Comparison of ENCODE assay signal across 15 cellular contexts in genomic region chr10:20207700-20208099, GRCh38.
DNase-seq lines count a peak whose midpoint lies in the region; ATAC-seq and TF ChIP-seq lines count a peak whose summit lies in the region.
"Had no signal": no experiment of that assay in that cellular context is flagged by ENCODE, and none has a peak within 500 bp of the region (broad histone marks: within the 10 kb centered on the region; RNA-seq: fewer than 3 reads in every experiment).

No MANE protein-coding gene starts in this region.

- intact Hi-C loops in sciatic nerve (cut with DNase I) = no loop called here
- intact Hi-C loops in head of caudate nucleus (cut with DNase I) = no loop called here

- H3K27ac Mint-ChIP-seq in GM23338 (peak overlapping the region; percentile 73), mesothelial cell of epicardium (no peak overlapping the region)
- H3K27ac Mint-ChIP-seq: B cell; CD4-positive, alpha-beta T cell had no signal

- H3K4me2 ChIP-seq in GM23338 = no peak overlapping the region

- H3K36me3 Mint-ChIP-seq in GM23338 (ENCODE audit: low read depth) (peaks cover 49% of the 10 kb centered on the region), mesothelial cell of epicardium (peaks cover 45% of the 10 kb centered on the region)

- DNase-seq in GM23338 (ENCODE audit: low spot score) (no peak), NCI-H446 treated with DMSO at 0.1 percent for 48 hours (lab: John Stamatoyannopoulos, UW) (peak; percentile 6), amniotic epithelial cell (ENCODE audit: low read depth) (peak; percentile 8), sciatic nerve (ENCODE audit: low spot score) (no peak), head of caudate nucleus (no peak), mesothelial cell of epicardium (ENCODE audit: low spot score in 2 of 2, unreplicated experiment in 2 of 2) (no peak)
- DNase-seq: C1 segment of cervical spinal cord; Calu3; CD4-positive, alpha-beta T cell; DMS 273 treated with DMSO at 0.1 percent for 48 hours; GM23248; H7 had no signal

- H3K9me2 ChIP-seq in GM23338 (ENCODE audit: insufficient read depth) = no peaks in the 10 kb centered on the region

- H2AFZ ChIP-seq in GM23338 = no peak overlapping the region
- H2AFZ ChIP-seq: GM23248 had no signal

- H3K4me3 Mint-ChIP-seq in GM23338 (no peak overlapping the region), mesothelial cell of epicardium (no peak overlapping the region)
- H3K4me3 Mint-ChIP-seq: B cell; CD4-positive, alpha-beta T cell had no signal

- H3K9me3 Mint-ChIP-seq in GM23338 (peaks cover 17% of the 10 kb centered on the region; the same call in 2 of the 3 replicates), mesothelial cell of epicardium (peaks cover 26% of the 10 kb centered on the region)

- H3K36me3 ChIP-seq in GM23338 (ENCODE audit: insufficient read depth) = peaks cover 4% of the 10 kb centered on the region; the same call in 1 of the 2 replicates

- no peak for ATAC-seq in GM23338
- peak; percentile 93 for ATAC-seq in sciatic nerve
- ATAC-seq in HG02884 (IDR thresholded peaks at IDR 0.05; ENCODE audit: unreplicated experiment) = no peak
- ATAC-seq: HepG2 had no signal

- H3F3A ChIP-seq in GM23338 (replicated peaks; ENCODE audit: low read depth) = no peaks in the 10 kb centered on the region

- H3K27me3 ChIP-seq in GM23338 (ENCODE audit: insufficient read depth) = no peaks in the 10 kb centered on the region

- H3K4me1 ChIP-seq in GM23338 (ENCODE audit: insufficient read depth) = no peaks in the 10 kb centered on the region; the same call in 1 of the 2 replicates

- TF ChIP-seq CTCF in GM23338 (conservative IDR thresholded peaks at IDR 0.05; ENCODE audit: low read depth in 2 of 2) (no peak), mesothelial cell of epicardium (IDR thresholded peaks at IDR 0.05; ENCODE audit: unreplicated experiment) (no peak)

- H3K27me3 Mint-ChIP-seq in GM23338 (ENCODE audit: insufficient read depth, low read depth, poor library complexity) (peaks cover 10% of the 10 kb centered on the region), mesothelial cell of epicardium (ENCODE audit: low read depth) (no peaks in the 10 kb centered on the region)
- H3K27me3 Mint-ChIP-seq: B cell; CD4-positive, alpha-beta T cell had no signal

- no peak overlapping the region for H3K27ac ChIP-seq in GM23338 (ENCODE audit: low read depth)
- H3K27ac ChIP-seq: GM23248 had no signal

- H3K4me3 ChIP-seq in GM23338 = no peak overlapping the region
- H3K4me3 ChIP-seq: GM23248 had no signal

- H3K79me2 ChIP-seq in GM23338 (replicated peaks; ENCODE audit: insufficient read depth) = no peaks in the 10 kb centered on the region

- no peaks in the 10 kb centered on the region for H4K20me1 ChIP-seq in GM23338 (replicated peaks; ENCODE audit: insufficient read depth)

- H3K4me1 Mint-ChIP-seq in GM23338 = peaks cover 50% of the 10 kb centered on the region
- no peaks in the 10 kb centered on the region for H3K4me1 Mint-ChIP-seq in mesothelial cell of epicardium
- H3K4me1 Mint-ChIP-seq: B cell had no signal

TF ChIP-seq in GM23338, 12 proteins besides CTCF, POLR2A, EP300 and RAD21:
- no peak for TF ChIP-seq JUNB (IDR thresholded peaks at IDR 0.05; ENCODE audit: unreplicated experiment)
- no peak for TF ChIP-seq EZH2 (IDR thresholded peaks at IDR 0.05; ENCODE audit: low read depth, unreplicated experiment)
- TF ChIP-seq ZNF114 (CRISPR knock-in tag; IDR thresholded peaks at IDR 0.05) = no peak
- no peak for TF ChIP-seq STAT1 (IDR thresholded peaks at IDR 0.05; ENCODE audit: unreplicated experiment)
- TF ChIP-seq EZH2phosphoT487 (IDR thresholded peaks at IDR 0.05; ENCODE audit: unreplicated experiment) = no peak
- no peak for TF ChIP-seq REST (IDR thresholded peaks at IDR 0.05; ENCODE audit: unreplicated experiment)
- TF ChIP-seq ETS1 (IDR thresholded peaks at IDR 0.05) = no peak
- TF ChIP-seq NANOG (IDR thresholded peaks at IDR 0.05; ENCODE audit: borderline replicate concordance) = no peak

Comparison
In these comparisons a context has a peak if more than half of its experiments do, and no peak if none do; other contexts are left out.
1. DNase-seq: peak in NCI-H446 treated with DMSO at 0.1 percent for 48 hours (single experiment) and amniotic epithelial cell (single experiment); none in GM23338 (single experiment), sciatic nerve (single experiment), head of caudate nucleus (0 of 42) and mesothelial cell of epicardium (0 of 2).